In the genomic region with DNA sequence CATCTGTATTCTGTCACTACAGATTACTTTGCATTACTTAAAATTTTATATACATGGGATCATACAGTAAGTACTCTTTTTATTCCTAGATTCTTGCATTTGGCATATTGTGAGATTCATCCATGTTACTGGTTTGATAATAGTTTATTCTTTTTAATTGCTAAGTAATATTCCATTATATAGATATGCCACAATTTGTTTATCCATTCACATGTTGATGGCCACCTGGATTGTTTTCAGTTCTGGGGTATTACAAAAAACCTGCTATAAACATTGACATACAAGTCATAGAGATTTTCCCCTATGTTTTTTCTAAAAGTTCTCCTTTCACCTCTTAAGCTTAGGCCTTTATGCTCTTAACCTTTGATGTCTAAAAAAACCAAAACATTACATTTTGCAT, we compare ENCODE assay signal across 25 cellular contexts.
DNase-seq lines count a peak whose midpoint lies in the region; ATAC-seq, FAIRE-seq and TF ChIP-seq lines count a peak whose summit lies in the region.
"Had no signal": no experiment of that assay in that cellular context is flagged by ENCODE, and none has a peak within 500 bp of the region (broad histone marks: within the 10 kb centered on the region; RNA-seq: fewer than 3 reads in every experiment).

No MANE protein-coding gene starts in this region.

- peaks cover 75% of the 10 kb centered on the region for H3K36me3 Mint-ChIP-seq in stimulated activated memory B cell treated with anti-CD40 and anti-IgM and Interleukin-4, amounts not matched to agents 10 μg/mL and 1 μg/mL and 100 μg/mL, for 72 hours

- TF ChIP-seq CTCF in SK-N-SH (IDR thresholded peaks at IDR 0.05) (no peak), GM12878 (IDR thresholded peaks at IDR 0.05 in 2 of 3, conservative IDR thresholded peaks at IDR 0.05 in 1 of 3; ENCODE audit: control insufficient read depth in 2 of 3, extremely low read depth in 1 of 3, insufficient read depth in 1 of 3, low read depth in 3 of 3, low read length in 3 of 3) (no peak)

- H3K27me3 Mint-ChIP-seq in stimulated activated memory B cell treated with anti-CD40 and anti-IgM and Interleukin-4, amounts not matched to agents 10 μg/mL and 1 μg/mL and 100 μg/mL, for 72 hours: no peaks in the 10 kb centered on the region
- H3K27me3 Mint-ChIP-seq: CD4-positive, alpha-beta memory T cell; CD4-positive, CD25-positive, alpha-beta regulatory T cell; CD8-positive, alpha-beta memory T cell had no signal

- no peaks in the 10 kb centered on the region for H4K20me1 ChIP-seq in SK-N-SH (ENCODE audit: insufficient read depth)
- H4K20me1 ChIP-seq in GM12878 (ENCODE audit: control insufficient read depth, insufficient read depth): no peaks in the 10 kb centered on the region
- H4K20me1 ChIP-seq: BLaER1 had no signal

- no peak overlapping the region for H3K9ac ChIP-seq in SK-N-SH
- H3K9ac ChIP-seq in GM12878 (ENCODE audit: control insufficient read depth, insufficient read depth, low read length): no peak overlapping the region
- H3K9ac ChIP-seq: BLaER1 had no signal

- CTCF ChIA-PET in SK-N-SH (lab: Yijun Ruan, JAX): interaction anchor here (1.6 kb wide), 1 partner anchor 15 kb away, joined by 11 read pairs; no protein-coding TSS in a partner anchor
- CTCF ChIA-PET in GM12878 (lab: Yijun Ruan, JAX): interaction anchor here (0.9 to 2.0 kb wide), 4 partner anchors 10 to 244 kb away, joined by 3 to 10 read pairs (median 4); no protein-coding TSS in a partner anchor

- TF ChIP-seq EP300 in SK-N-SH (IDR thresholded peaks at IDR 0.05; ENCODE audit: borderline replicate concordance in 1 of 2, low read depth in 1 of 2, low read length in 1 of 2): no peak
- no peak for TF ChIP-seq EP300 in GM12878 (IDR thresholded peaks at IDR 0.05; ENCODE audit: borderline replicate concordance in 1 of 2, control insufficient read depth in 1 of 2, low read depth in 2 of 2, low read length in 2 of 2)

- no peak overlapping the region for H3K4me2 ChIP-seq in SK-N-SH
- no peak overlapping the region for H3K4me2 ChIP-seq in GM12878 (ENCODE audit: control insufficient read depth, insufficient read depth)
- H3K4me2 ChIP-seq: A549, BLaER1 had no signal

- ATAC-seq in SK-N-SH treated with all-trans-retinoic acid at 6 μM for 48 hours (no peak), GM12878 (no peak)
- no peak for ATAC-seq in stimulated activated memory B cell treated with anti-CD40 and anti-IgM and Interleukin-4, amounts not matched to agents 10 μg/mL and 1 μg/mL and 100 μg/mL, for 72 hours
- ATAC-seq: A549 had no signal

- no peaks in the 10 kb centered on the region for H3K27me3 ChIP-seq in SK-N-SH (ENCODE audit: insufficient read depth)
- no peaks in the 10 kb centered on the region for H3K27me3 ChIP-seq in GM12878 (replicated peaks in 1 of 2; ENCODE audit: control insufficient read depth in 2 of 2, insufficient read depth in 2 of 2, low read length in 1 of 2)
- H3K27me3 ChIP-seq: BE2C, BLaER1 had no signal

- TF ChIP-seq RAD21 in SK-N-SH (IDR thresholded peaks at IDR 0.05; ENCODE audit: low read length) (no peak), GM12878 (IDR thresholded peaks at IDR 0.05; ENCODE audit: insufficient read depth, low read depth, low read length) (no peak)

- H3K36me3 ChIP-seq in SK-N-SH (replicated peaks in 1 of 2; ENCODE audit: control insufficient read depth in 1 of 2, insufficient read depth in 2 of 2, low read length in 1 of 2): peaks cover 15 to 25% of the 10 kb centered on the region in 2 experiments
- peaks cover 7 to 10% of the 10 kb centered on the region in 2 experiments; a peak in 3 of 4 replicates for H3K36me3 ChIP-seq in GM12878 (ENCODE audit: control insufficient read depth in 2 of 2, insufficient read depth in 2 of 2, low read length in 1 of 2)

- peak overlapping the region; percentile 4 for H3K27ac Mint-ChIP-seq in stimulated activated memory B cell treated with anti-CD40 and anti-IgM and Interleukin-4, amounts not matched to agents 10 μg/mL and 1 μg/mL and 100 μg/mL, for 72 hours
- H3K27ac Mint-ChIP-seq: CD14-positive monocyte; CD4-positive, CD25-positive, alpha-beta regulatory T cell had no signal

- H3F3A ChIP-seq in SK-N-SH (replicated peaks; ENCODE audit: insufficient read depth): no peaks in the 10 kb centered on the region

- H3K79me2 ChIP-seq in SK-N-SH (ENCODE audit: insufficient read depth): no peaks in the 10 kb centered on the region; the same call in 1 of the 2 replicates
- no peaks in the 10 kb centered on the region; the same call in none of the 2 replicates for H3K79me2 ChIP-seq in GM12878 (ENCODE audit: control insufficient read depth, insufficient read depth, low read length)

- no peak for FAIRE-seq in GM12878 (lab: Jason Lieb, UNC)
- FAIRE-seq: GM12891, GM19239 had no signal

- no peaks in the 10 kb centered on the region for H3K9me2 ChIP-seq in SK-N-SH

- SMC1A ChIA-PET in GM12878 (lab: Charles Lee; ENCODE audit: uncharacterized antibody, unreplicated experiment): no interaction called here

- TSS peak; percentile 20 for BruUV-seq in GM12878 (replicated peaks; lab: Mats Ljungman, UMichigan)

- POLR2A ChIA-PET in SK-N-SH (lab: Yijun Ruan, JAX): no interaction called here
- POLR2A ChIA-PET in GM12878 (lab: Charles Lee): no interaction called here

- in situ Hi-C loops in GM12878 (cut with MboI): no loop called here

- H3K4me1 Mint-ChIP-seq in stimulated activated memory B cell treated with anti-CD40 and anti-IgM and Interleukin-4, amounts not matched to agents 10 μg/mL and 1 μg/mL and 100 μg/mL, for 72 hours: peaks cover 15% of the 10 kb centered on the region
- H3K4me1 Mint-ChIP-seq: CD14-positive monocyte had no signal

- H3K4me1 ChIP-seq in SK-N-SH (ENCODE audit: control insufficient read depth in 1 of 2, insufficient read depth in 2 of 2, low read depth in 1 of 2, low read length in 1 of 2) (no peaks in the 10 kb centered on the region), GM12878 (ENCODE audit: control insufficient read depth, insufficient read depth, low read length) (no peaks in the 10 kb centered on the region)
- H3K4me1 ChIP-seq: A549, BE2C, BLaER1 had no signal

- H3K4me3 ChIP-seq in SK-N-SH (ENCODE audit: low read depth in 2 of 2, low read length in 1 of 2) (no peak overlapping the region), GM12878 (no peak overlapping the region)
- H3K4me3 ChIP-seq: A549, BLaER1 had no signal

- no peaks in the 10 kb centered on the region for H3K9me3 Mint-ChIP-seq in stimulated activated memory B cell treated with anti-CD40 and anti-IgM and Interleukin-4, amounts not matched to agents 10 μg/mL and 1 μg/mL and 100 μg/mL, for 72 hours

- DNase-seq in SK-N-SH: no peak
- no peak for DNase-seq in GM12878 (ENCODE audit: low read depth, low spot score)
- no peak for DNase-seq in NCI-H748 (lab: John Stamatoyannopoulos, UW; ENCODE audit: unreplicated experiment)
- DNase-seq: AML-193; BE2C; C1 segment of cervical spinal cord; CD4-positive, alpha-beta memory T cell; CD4-positive, CD25-positive, alpha-beta regulatory T cell; CD8-positive, alpha-beta memory T cell; COR-L47; DMS 273 treated with DMSO at 0.1 percent for 48 hours; DMS153; DMS53; DMS79; DND-41; EL; GDM1 had no signal

- RAD21 ChIA-PET in GM12878 (lab: Charles Lee; ENCODE audit: unreplicated experiment): no interaction called here

- H2AFZ ChIP-seq in SK-N-SH (ENCODE audit: low read depth) (no peak overlapping the region), GM12878 (ENCODE audit: control insufficient read depth, low read depth, low read length) (no peak overlapping the region)

- no peak for TF ChIP-seq POLR2A in GM12878 (IDR thresholded peaks at IDR 0.05; ENCODE audit: low read depth, low read length)

- H3K9me3 ChIP-seq in SK-N-SH (peaks cover 5% of the 10 kb centered on the region; the same call in 1 of the 2 replicates), GM12878 (replicated peaks; ENCODE audit: control insufficient read depth, insufficient read depth, low read length) (peaks cover 2% of the 10 kb centered on the region)
- H3K9me3 ChIP-seq: BE2C had no signal

- intact Hi-C loops in GM12878 (cut with micrococcal nuclease; ENCODE audit: unreplicated experiment): no loop called here

- H3K27ac ChIP-seq in SK-N-SH (ENCODE audit: low read depth in 2 of 2, low read length in 1 of 2) (no peak overlapping the region), GM12878 (ENCODE audit: control insufficient read depth, insufficient read depth) (no peak overlapping the region)
- H3K27ac ChIP-seq: 22Rv1, A549, BLaER1 had no signal

- no peak overlapping the region for H3K4me3 Mint-ChIP-seq in stimulated activated memory B cell treated with anti-CD40 and anti-IgM and Interleukin-4, amounts not matched to agents 10 μg/mL and 1 μg/mL and 100 μg/mL, for 72 hours
- H3K4me3 Mint-ChIP-seq: CD14-positive monocyte; CD4-positive, alpha-beta memory T cell; CD4-positive, CD25-positive, alpha-beta regulatory T cell; CD8-positive, alpha-beta memory T cell had no signal

TF ChIP-seq in SK-N-SH treated with all-trans-retinoic acid at 6 μM for 48 hours, 23 proteins besides CTCF, POLR2A, EP300 and RAD21:
- no peak for TF ChIP-seq TOX (CRISPR knock-in tag; IDR thresholded peaks at IDR 0.05; ENCODE audit: borderline replicate concordance)
- TF ChIP-seq ZNF8 (CRISPR knock-in tag; IDR thresholded peaks at IDR 0.05): peak; percentile 88

TF ChIP-seq in SK-N-SH, 30 proteins besides CTCF, POLR2A, EP300 and RAD21 (continues in another document):
- TF ChIP-seq, protein P1, sequence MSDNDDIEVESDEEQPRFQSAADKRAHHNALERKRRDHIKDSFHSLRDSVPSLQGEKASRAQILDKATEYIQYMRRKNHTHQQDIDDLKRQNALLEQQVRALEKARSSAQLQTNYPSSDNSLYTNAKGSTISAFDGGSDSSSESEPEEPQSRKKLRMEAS (IDR thresholded peaks at IDR 0.05; ENCODE audit: low read depth): no peak

TF ChIP-seq in GM12878, 131 proteins besides CTCF, POLR2A, EP300 and RAD21 (continues in another document):
- TF ChIP-seq PAX5 (IDR thresholded peaks at IDR 0.05; ENCODE audit: borderline replicate concordance, low read depth, low read length) (no peak), BMI1 (IDR thresholded peaks at IDR 0.05; ENCODE audit: borderline replicate concordance) (no peak), CHD4 (IDR thresholded peaks at IDR 0.05) (no peak), LARP7 (IDR thresholded peaks at IDR 0.05) (no peak), ZNF24 (IDR thresholded peaks at IDR 0.05) (no peak)
- TF ChIP-seq, protein P2, sequence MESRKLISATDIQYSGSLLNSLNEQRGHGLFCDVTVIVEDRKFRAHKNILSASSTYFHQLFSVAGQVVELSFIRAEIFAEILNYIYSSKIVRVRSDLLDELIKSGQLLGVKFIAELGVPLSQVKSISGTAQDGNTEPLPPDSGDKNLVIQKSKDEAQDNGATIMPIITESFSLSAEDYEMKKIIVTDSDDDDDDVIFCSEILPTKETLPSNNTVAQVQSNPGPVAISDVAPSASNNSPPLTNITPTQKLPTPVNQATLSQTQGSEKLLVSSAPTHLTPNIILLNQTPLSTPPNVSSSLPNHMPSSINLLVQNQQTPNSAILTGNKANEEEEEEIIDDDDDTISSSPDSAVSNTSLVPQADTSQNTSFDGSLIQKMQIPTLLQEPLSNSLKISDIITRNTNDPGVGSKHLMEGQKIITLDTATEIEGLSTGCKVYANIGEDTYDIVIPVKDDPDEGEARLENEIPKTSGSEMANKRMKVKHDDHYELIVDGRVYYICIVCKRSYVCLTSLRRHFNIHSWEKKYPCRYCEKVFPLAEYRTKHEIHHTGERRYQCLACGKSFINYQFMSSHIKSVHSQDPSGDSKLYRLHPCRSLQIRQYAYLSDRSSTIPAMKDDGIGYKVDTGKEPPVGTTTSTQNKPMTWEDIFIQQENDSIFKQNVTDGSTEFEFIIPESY (IDR thresholded peaks at IDR 0.05): no peak
